In the genomic region with DNA sequence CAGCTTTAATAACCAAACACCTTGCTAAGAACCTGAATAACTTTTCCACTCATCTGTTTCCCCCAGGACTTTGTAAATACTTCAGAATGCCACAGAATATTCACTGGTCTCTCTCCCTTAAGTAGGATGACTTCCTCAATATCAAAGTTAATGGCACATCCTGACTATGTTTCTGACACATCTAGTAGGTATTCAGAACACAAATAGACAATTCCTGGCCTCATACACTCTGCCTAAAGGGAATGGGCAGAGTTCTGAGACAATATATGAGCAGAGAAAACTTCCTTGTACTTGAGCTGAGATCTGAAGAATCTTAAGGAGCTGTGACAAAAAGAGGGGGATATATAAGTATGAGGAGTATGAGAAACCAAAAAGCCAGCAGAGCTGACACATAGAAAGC, we compare ENCODE assay signal across 11 cellular contexts. TPM values are rescaled to one million over a fixed set of nuclear protein-coding genes. Genes with fewer than 3 reads are reported as not detected.
DNase-seq lines count a peak whose midpoint lies in the region; ATAC-seq and TF ChIP-seq lines count a peak whose summit lies in the region.
"Had no signal": no experiment of that assay in that cellular context is flagged by ENCODE, and none has a peak within 500 bp of the region (broad histone marks: within the 10 kb centered on the region; RNA-seq: fewer than 3 reads in every experiment).

No MANE protein-coding gene starts in this region.

- intact Hi-C loops in psoas muscle (cut with DNase I) = no loop called here

- H3K27me3 ChIP-seq in RWPE2 (ENCODE audit: insufficient read depth, poor library complexity, severe bottlenecking) (no peaks in the 10 kb centered on the region), skeletal muscle satellite cell (ENCODE audit: control insufficient read depth, insufficient read depth, low read length) (no peaks in the 10 kb centered on the region), psoas muscle (ENCODE audit: insufficient read depth in 3 of 3, low read length in 2 of 3) (no peaks in the 10 kb centered on the region)
- H3K27me3 ChIP-seq: cardiac muscle cell had no signal

- H3K27ac ChIP-seq in RWPE2 (ENCODE audit: poor library complexity, severe bottlenecking) (peak overlapping the region; percentile 59), psoas muscle (no peak overlapping the region)
- H3K27ac ChIP-seq: cardiac muscle cell, prostate gland had no signal

- DNase-seq in GM04503 (ENCODE audit: low read depth) (peak; percentile 45), RWPE2 (ENCODE audit: low spot score) (no peak), fibroblast of peridontal ligament (ENCODE audit: extremely low read depth) (peak; percentile 42), SIG-M5 (lab: John Stamatoyannopoulos, UW) (no peak), psoas muscle (no peak)
- DNase-seq: activated T-cell treated with anti-CD3 and anti-CD28 coated beads, Interleukin-2, amount 50 U/mL, for 72 hours; NCI-H510A treated with DMSO at 0.1 percent for 48 hours had no signal

- peaks cover 26% of the 10 kb centered on the region for H3K36me3 ChIP-seq in RWPE2 (ENCODE audit: low read depth)
- peaks cover 10% of the 10 kb centered on the region for H3K36me3 ChIP-seq in skeletal muscle satellite cell (ENCODE audit: insufficient read depth, low read length)
- peaks cover 0 to 8% of the 10 kb centered on the region in 2 donors for H3K36me3 ChIP-seq in psoas muscle (ENCODE audit: insufficient read depth in 1 of 2, low read depth in 1 of 2)
- H3K36me3 ChIP-seq: prostate gland had no signal

- no peaks in the 10 kb centered on the region for H3K9me3 ChIP-seq in RWPE2 (ENCODE audit: severe bottlenecking)
- H3K9me3 ChIP-seq in skeletal muscle satellite cell (replicated peaks; ENCODE audit: low read length) = no peaks in the 10 kb centered on the region
- no peaks in the 10 kb centered on the region for H3K9me3 ChIP-seq in psoas muscle
- H3K9me3 ChIP-seq: prostate gland had no signal

- H3K9ac ChIP-seq in skeletal muscle satellite cell (ENCODE audit: low read depth, low read length) = peak overlapping the region; percentile 44

- H3K4me2 ChIP-seq in skeletal muscle satellite cell (ENCODE audit: low read length) = peak overlapping the region; percentile 32

- TF ChIP-seq CTCF in RWPE2 (IDR thresholded peaks at IDR 0.05; ENCODE audit: poor library complexity, severe bottlenecking) (no peak), psoas muscle (IDR thresholded peaks at IDR 0.05) (no peak)

- H3K4me1 ChIP-seq in RWPE2 (ENCODE audit: insufficient read depth, poor library complexity, severe bottlenecking) = peaks cover 10% of the 10 kb centered on the region
- peaks cover 15% of the 10 kb centered on the region for H3K4me1 ChIP-seq in skeletal muscle satellite cell (ENCODE audit: control insufficient read depth, insufficient read depth, low read length)
- no peaks in the 10 kb centered on the region for H3K4me1 ChIP-seq in psoas muscle
- H3K4me1 ChIP-seq: prostate gland had no signal

- no peak overlapping the region for H3K4me3 ChIP-seq in RWPE2 (ENCODE audit: severe bottlenecking)
- peak overlapping the region; percentile 7 for H3K4me3 ChIP-seq in skeletal muscle satellite cell (ENCODE audit: low read length)
- H3K4me3 ChIP-seq in psoas muscle = no peak overlapping the region
- H3K4me3 ChIP-seq: cardiac muscle cell, prostate gland had no signal

- peak; percentile 99 for ATAC-seq in RWPE2 (ENCODE audit: low read depth)
- no peak for ATAC-seq in HG02981 (IDR thresholded peaks at IDR 0.05; ENCODE audit: unreplicated experiment)
- no peak for ATAC-seq in psoas muscle
- ATAC-seq: activated T-cell treated with anti-CD3 and anti-CD28 coated beads, Interleukin-2, amount 50 U/mL, for 72 hours had no signal

RNA-seq across cellular contexts. Expression of a gene that starts 34.8 kb away (rescaled TPM):
- total RNA-seq in skeletal muscle satellite cell (2012; rRNA removed) = 23.6 and 23.8 TPM in 2 replicates
- total RNA-seq in psoas muscle = 10 to 100 TPM; 10.5 to 18.1 (median 11.7) TPM
- 10 to 100 TPM in 1 of 3 donors, 1 to 10 TPM in 2; 5.9 to 12.6 (median 6.5) TPM for polyA plus RNA-seq in psoas muscle

Comparison
In these comparisons a context has a peak if more than half of its experiments do, and no peak if none do; other contexts are left out.
1. DNase-seq: peak in GM04503 (single experiment) and fibroblast of peridontal ligament (single experiment); none in RWPE2 (single experiment), SIG-M5 (single experiment) and psoas muscle (0 of 2).